In genomic region chr6:132215805-132216204, GRCh38 we compare ENCODE assay signal across 23 cellular contexts.
"Had no signal": no experiment of that assay in that cellular context is flagged by ENCODE, and none has a peak within 500 bp of the region (broad histone marks: within the 10 kb centered on the region; RNA-seq: fewer than 3 reads in every experiment).

No MANE protein-coding gene starts in this region.

- H2AFZ ChIP-seq: neural progenitor cell had no signal

- H3K4me1 Mint-ChIP-seq: naive B cell; neural progenitor cell; stimulated activated memory B cell treated with anti-CD40 and anti-IgM and Interleukin-4, amounts not matched to agents 10 μg/mL and 1 μg/mL and 100 μg/mL, for 72 hours had no signal

- H3K9ac ChIP-seq: neural progenitor cell had no signal

- H3K9me3 Mint-ChIP-seq: mesothelial cell of epicardium; naive B cell; nephron; neural progenitor cell; stimulated activated memory B cell treated with anti-CD40 and anti-IgM and Interleukin-4, amounts not matched to agents 10 μg/mL and 1 μg/mL and 100 μg/mL, for 72 hours; type B pancreatic cell had no signal

- H3K36me3 Mint-ChIP-seq: mesothelial cell of epicardium; naive B cell; neural progenitor cell; stimulated activated memory B cell treated with anti-CD40 and anti-IgM and Interleukin-4, amounts not matched to agents 10 μg/mL and 1 μg/mL and 100 μg/mL, for 72 hours; type B pancreatic cell had no signal

- H3K27ac ChIP-seq: dorsolateral prefrontal cortex, heart right ventricle, left lung, neural progenitor cell, prostate gland, right atrium auricular region, testis, tibial artery had no signal

- H3K27ac Mint-ChIP-seq: mesothelial cell of epicardium; nephron; neural progenitor cell; stimulated activated memory B cell treated with anti-CD40 and anti-IgM and Interleukin-4, amounts not matched to agents 10 μg/mL and 1 μg/mL and 100 μg/mL, for 72 hours; type B pancreatic cell had no signal

- H3K4me1 ChIP-seq: heart right ventricle, left lung, neural progenitor cell, prostate gland, right atrium auricular region, tibial artery had no signal

- H3K36me3 ChIP-seq: heart right ventricle, left lung, neural progenitor cell, prostate gland, right atrium auricular region, tibial artery had no signal

- DNase-seq: dorsolateral prefrontal cortex; effector CD4-positive, alpha-beta T cell; glutamatergic neuron; heart right ventricle; hippocampal formation; left cardiac atrium; left lung; mesenchymal stem cell; mucosa of descending colon; naive B cell; stimulated activated CD4-positive, alpha-beta T cell treated with anti-CD3 and anti-CD28 coated beads, Interleukin-4, amount 100 ng/mL, for 4 hours; stimulated activated naive CD8-positive, alpha-beta T cell treated with anti-CD3 and anti-CD28 coated beads, Interleukin-15, Interleukin-2, amounts not matched to agents 100 U/mL and 50 U/mL, for 24 hours; substantia nigra; testis; tibial artery had no signal

- H3K4me3 Mint-ChIP-seq: mesothelial cell of epicardium; naive B cell; nephron; neural progenitor cell; stimulated activated memory B cell treated with anti-CD40 and anti-IgM and Interleukin-4, amounts not matched to agents 10 μg/mL and 1 μg/mL and 100 μg/mL, for 72 hours; type B pancreatic cell had no signal

- H3K27me3 Mint-ChIP-seq: naive B cell, type B pancreatic cell had no signal

- H3K27me3 ChIP-seq: left lung, neural progenitor cell, right atrium auricular region, testis, tibial artery had no signal

- H3K9me3 ChIP-seq: heart right ventricle, left lung, mucosa of descending colon, prostate gland, right atrium auricular region, testis, tibial artery had no signal

- H3K4me2 ChIP-seq: neural progenitor cell had no signal

- ATAC-seq: heart right ventricle; left cardiac atrium; left lung; mucosa of descending colon; sciatic nerve; stimulated activated memory B cell treated with anti-CD40 and anti-IgM and Interleukin-4, amounts not matched to agents 10 μg/mL and 1 μg/mL and 100 μg/mL, for 72 hours; stimulated activated naive CD8-positive, alpha-beta T cell treated with anti-CD3 and anti-CD28 coated beads, Interleukin-15, Interleukin-2, amounts not matched to agents 100 U/mL and 50 U/mL, for 24 hours had no signal

- H3K4me3 ChIP-seq: dorsolateral prefrontal cortex, heart right ventricle, left lung, mucosa of descending colon, neural progenitor cell, prostate gland, right atrium auricular region, testis, tibial artery had no signal
